ENCODE assay signal across 1 cellular context in the genomic region with DNA sequence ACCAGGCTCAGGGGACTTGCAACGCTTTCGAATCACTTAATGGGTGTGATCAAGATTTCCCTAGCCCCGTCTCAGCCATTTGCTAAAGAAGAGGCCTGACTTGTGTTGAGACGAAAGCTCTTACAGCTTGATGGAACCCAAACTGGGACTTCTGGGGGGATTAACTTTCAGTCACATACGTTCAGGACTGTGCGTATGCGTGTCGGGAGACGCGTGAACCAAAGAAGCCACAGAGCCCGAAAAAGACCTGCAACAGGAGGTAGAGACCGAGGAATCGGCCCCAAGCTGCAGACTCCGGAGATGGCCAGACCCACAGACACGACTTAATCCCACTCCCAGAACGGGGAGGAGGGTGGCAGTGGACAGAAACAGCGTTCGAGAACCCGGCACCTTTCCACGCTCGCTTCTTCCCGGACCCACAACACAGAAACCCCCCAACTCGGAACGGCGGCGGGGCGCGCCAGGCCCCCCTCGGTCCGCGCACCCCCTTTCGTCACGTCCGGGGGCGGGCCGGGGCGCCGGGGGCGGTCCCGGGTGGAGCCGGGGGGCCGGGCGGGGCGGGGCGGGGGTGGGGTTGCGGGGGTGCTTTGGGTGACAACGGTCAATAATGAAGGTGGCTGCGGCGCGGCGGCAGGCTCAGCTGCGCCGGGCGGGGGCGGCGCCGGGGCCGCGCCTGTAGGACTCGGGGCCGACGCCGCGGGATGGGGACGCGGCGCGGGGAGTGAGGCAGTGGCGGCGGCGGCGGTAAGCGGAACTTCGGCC.
TF ChIP-seq lines count a peak whose summit lies in the region.

A gene (plus strand): TSS at position 604 of the 762 bp plus-strand sequence. CDS start 256 bp downstream, outside the sequence.

TF ChIP-seq in A549, 52 proteins besides CTCF, POLR2A, EP300 and RAD21 (continued from another document):
- TF ChIP-seq, protein P1, sequence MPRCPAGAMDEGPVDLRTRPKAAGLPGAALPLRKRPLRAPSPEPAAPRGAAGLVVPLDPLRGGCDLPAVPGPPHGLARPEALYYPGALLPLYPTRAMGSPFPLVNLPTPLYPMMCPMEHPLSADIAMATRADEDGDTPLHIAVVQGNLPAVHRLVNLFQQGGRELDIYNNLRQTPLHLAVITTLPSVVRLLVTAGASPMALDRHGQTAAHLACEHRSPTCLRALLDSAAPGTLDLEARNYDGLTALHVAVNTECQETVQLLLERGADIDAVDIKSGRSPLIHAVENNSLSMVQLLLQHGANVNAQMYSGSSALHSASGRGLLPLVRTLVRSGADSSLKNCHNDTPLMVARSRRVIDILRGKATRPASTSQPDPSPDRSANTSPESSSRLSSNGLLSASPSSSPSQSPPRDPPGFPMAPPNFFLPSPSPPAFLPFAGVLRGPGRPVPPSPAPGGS (IDR thresholded peaks at IDR 0.05) = peak; percentile 56; the same call in 1 of the 3 replicates
- no peak for TF ChIP-seq NR3C1 (IDR thresholded peaks at IDR 0.05)
